ENCODE assay signal across 23 cellular contexts in genomic region chr12:9096563-9097176, GRCh38.
"Had no signal": no experiment of that assay in that cellular context is flagged by ENCODE, and none has a peak within 500 bp of the region (broad histone marks: within the 10 kb centered on the region; RNA-seq: fewer than 3 reads in every experiment).

No MANE protein-coding gene starts in this region.

- H3K9me3 Mint-ChIP-seq: activated T-cell treated with anti-CD3 and anti-CD28 coated beads, Interleukin-2, amount 50 U/mL, for 24 hours; activated T-helper 17 cell treated with anti-CD3 and anti-CD28 coated beads, Interleukin-2, amount 50 U/mL, for 72 hours; naive thymus-derived CD4-positive, alpha-beta T cell; neural crest cell; stimulated activated naive B cell treated with anti-CD40 and anti-IgM and Interleukin-4, amounts not matched to agents 10 μg/mL and 1 μg/mL and 100 μg/mL, for 72 hours; WTC11 had no signal

- H3K36me3 Mint-ChIP-seq: activated naive CD8-positive, alpha-beta T cell; stimulated activated naive B cell treated with anti-CD40 and anti-IgM and Interleukin-4, amounts not matched to agents 10 μg/mL and 1 μg/mL and 100 μg/mL, for 72 hours; WTC11 had no signal

- H3K4me3 ChIP-seq: colonic mucosa, dorsolateral prefrontal cortex, esophagus squamous epithelium, gastroesophageal sphincter, lower lobe of right lung, vagina had no signal

- H3K27me3 Mint-ChIP-seq: activated naive CD8-positive, alpha-beta T cell; activated T-cell treated with anti-CD3 and anti-CD28 coated beads, Interleukin-2, amount 50 U/mL, for 24 hours; activated T-helper 17 cell treated with anti-CD3 and anti-CD28 coated beads, Interleukin-2, amount 50 U/mL, for 72 hours; naive thymus-derived CD4-positive, alpha-beta T cell; stimulated activated naive B cell treated with anti-CD40 and anti-IgM and Interleukin-4, amounts not matched to agents 10 μg/mL and 1 μg/mL and 100 μg/mL, for 72 hours had no signal

- H3K27me3 ChIP-seq: colonic mucosa, dorsolateral prefrontal cortex, esophagus squamous epithelium, gastroesophageal sphincter, vagina had no signal

- H3K9me3 ChIP-seq: colonic mucosa, esophagus squamous epithelium, gastroesophageal sphincter, lower lobe of right lung, vagina had no signal

- ATAC-seq: activated T-helper 17 cell treated with anti-CD3 and anti-CD28 coated beads, Interleukin-2, amount 50 U/mL, for 72 hours; gastroesophageal sphincter; lower lobe of right lung; naive thymus-derived CD4-positive, alpha-beta T cell; sciatic nerve; stimulated activated naive B cell treated with anti-CD40 and anti-IgM and Interleukin-4, amounts not matched to agents 10 μg/mL and 1 μg/mL and 100 μg/mL, for 72 hours; WTC11 had no signal

- H3K36me3 ChIP-seq: colonic mucosa had no signal

- H3K4me3 Mint-ChIP-seq: activated naive CD8-positive, alpha-beta T cell; activated T-cell treated with anti-CD3 and anti-CD28 coated beads, Interleukin-2, amount 50 U/mL, for 24 hours; activated T-helper 17 cell treated with anti-CD3 and anti-CD28 coated beads, Interleukin-2, amount 50 U/mL, for 72 hours; naive thymus-derived CD4-positive, alpha-beta T cell; neural crest cell; stimulated activated naive B cell treated with anti-CD40 and anti-IgM and Interleukin-4, amounts not matched to agents 10 μg/mL and 1 μg/mL and 100 μg/mL, for 72 hours; WTC11 had no signal

- H3K27ac ChIP-seq: colonic mucosa, dorsolateral prefrontal cortex, esophagus squamous epithelium, gastroesophageal sphincter, lower lobe of right lung, vagina had no signal

- H3K4me1 ChIP-seq: colonic mucosa, esophagus squamous epithelium, lower lobe of right lung, vagina had no signal

- DNase-seq: activated CD8-positive, alpha-beta memory T cell treated with anti-CD3 and anti-CD28 coated beads for 24 hours; activated CD8-positive, alpha-beta memory T cell treated with anti-CD3 and anti-CD28 coated beads, Interleukin-2, amount 50 U/mL, for 4 hours; activated naive CD4-positive, alpha-beta T cell; activated T-cell treated with anti-CD3 and anti-CD28 coated beads, Interleukin-2, amount 50 U/mL, for 24 hours; colonic mucosa; dorsolateral prefrontal cortex; esophagus squamous epithelium; head of caudate nucleus; hypothalamus; lower lobe of right lung; naive thymus-derived CD4-positive, alpha-beta T cell; occipital lobe; stimulated activated CD4-positive, alpha-beta T cell treated with anti-CD3 and anti-CD28 coated beads, Interleukin-2, amount 100 ng/mL, for 48 hours; stimulated activated CD8-positive, alpha-beta memory T cell treated with anti-CD3 and anti-CD28 coated beads, Interleukin-4, amount 100 ng/mL, for 48 hours; stimulated activated naive B cell treated with anti-CD40 and anti-IgM and Interleukin-4, amounts not matched to agents 10 μg/mL and 1 μg/mL and 100 μg/mL, for 72 hours; trophoblast cell had no signal

- H3K27ac Mint-ChIP-seq: activated naive CD8-positive, alpha-beta T cell; activated T-cell treated with anti-CD3 and anti-CD28 coated beads, Interleukin-2, amount 50 U/mL, for 24 hours; activated T-helper 17 cell treated with anti-CD3 and anti-CD28 coated beads, Interleukin-2, amount 50 U/mL, for 72 hours; naive thymus-derived CD4-positive, alpha-beta T cell; stimulated activated naive B cell treated with anti-CD40 and anti-IgM and Interleukin-4, amounts not matched to agents 10 μg/mL and 1 μg/mL and 100 μg/mL, for 72 hours; WTC11 had no signal

- H3K4me1 Mint-ChIP-seq: activated T-helper 17 cell treated with anti-CD3 and anti-CD28 coated beads, Interleukin-2, amount 50 U/mL, for 72 hours; neural crest cell; stimulated activated naive B cell treated with anti-CD40 and anti-IgM and Interleukin-4, amounts not matched to agents 10 μg/mL and 1 μg/mL and 100 μg/mL, for 72 hours had no signal
